Comparison of ENCODE assay signal across 8 cellular contexts in the genomic region with DNA sequence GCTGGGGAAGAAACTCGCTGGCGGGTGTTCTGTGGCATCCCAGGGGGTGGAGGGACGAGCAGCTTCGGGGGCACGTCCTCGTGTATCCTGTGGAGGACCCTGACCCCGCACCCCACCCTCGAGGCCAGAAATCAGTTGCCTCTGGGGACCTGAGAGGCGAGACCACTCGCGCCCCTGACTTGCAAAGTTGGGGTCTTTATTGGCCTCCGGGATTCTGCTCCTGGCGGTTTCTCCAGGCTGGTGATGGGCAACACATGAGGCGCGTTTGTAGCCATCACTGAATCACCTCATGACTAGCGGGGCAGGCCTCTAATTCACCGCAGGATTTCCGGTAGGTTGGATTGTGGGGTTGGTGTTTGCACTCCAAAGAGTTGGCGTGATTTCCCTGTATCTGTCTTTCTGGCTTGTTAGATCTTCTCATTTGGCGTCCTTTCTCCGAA. TPM values are rescaled to one million over a fixed set of nuclear protein-coding genes. Genes with fewer than 3 reads are reported as not detected.
DNase-seq lines count a peak whose midpoint lies in the region; ATAC-seq and TF ChIP-seq lines count a peak whose summit lies in the region.
"Not testable (repeated sequence)": the region's sequence is repeated elsewhere in the genome, so short reads cannot be mapped to it uniquely, and the experiment has no call there.

No MANE protein-coding gene starts in this region.

- H3K27ac ChIP-seq in CD4-positive, CD25-positive, alpha-beta regulatory T cell (ENCODE audit: insufficient read depth, low read length, poor library complexity, severe bottlenecking): peak overlapping the region; percentile 47
- H3K27ac ChIP-seq in Karpas-422 (ENCODE audit: low read length): peak overlapping the region; percentile 58
- peak overlapping the region; percentile 53; the same call in 1 of the 2 replicates for H3K27ac ChIP-seq in SU-DHL-6 (ENCODE audit: low read depth, low read length)
- H3K27ac ChIP-seq in fibroblast of lung (ENCODE audit: insufficient read depth, low read length): peak overlapping the region; percentile 62

- not testable (repeated sequence) for H3K27me3 Mint-ChIP-seq in CD4-positive, CD25-positive, alpha-beta regulatory T cell; activated naive CD4-positive, alpha-beta T cell treated with anti-CD3 and anti-CD28 coated beads, Interleukin-2, amount 10 ng/mL, durations not matched to agents 7 days and 5 days

- DNase-seq in CD4-positive, CD25-positive, alpha-beta regulatory T cell: peak; percentile 8 to 68 (median 23)
- peak; percentile 64 for DNase-seq in Karpas-422
- peak; percentile 27 for DNase-seq in activated naive CD4-positive, alpha-beta T cell treated with anti-CD3 and anti-CD28 coated beads, Interleukin-2, amount 10 ng/mL, durations not matched to agents 7 days and 5 days
- peak; percentile 32 to 72 for DNase-seq in fibroblast of lung (ENCODE audit: low read depth in 2 of 2)
- DNase-seq in stimulated activated CD4-positive, alpha-beta T cell treated with anti-CD3 and anti-CD28 coated beads, Interleukin-4, amount 100 ng/mL, for 48 hours (ENCODE audit: low read depth in 2 of 2): peak; percentile 4 to 15

- H3K4me2 ChIP-seq in Karpas-422 (ENCODE audit: low read depth, low read length, poor library complexity, severe bottlenecking) (peak overlapping the region; percentile 71), SU-DHL-6 (ENCODE audit: low read depth, low read length, poor library complexity, severe bottlenecking) (peak overlapping the region; percentile 77), fibroblast of lung (ENCODE audit: extremely low read depth, insufficient read depth, low read length) (peak overlapping the region; percentile 32)

- peak overlapping the region; percentile 86 for H3K4me3 ChIP-seq in CD4-positive, CD25-positive, alpha-beta regulatory T cell (ENCODE audit: low read depth, low read length)
- H3K4me3 ChIP-seq in Karpas-422 (ENCODE audit: low read length): peak overlapping the region; percentile 75
- peak overlapping the region; percentile 58 for H3K4me3 ChIP-seq in SU-DHL-6 (ENCODE audit: insufficient read depth, low read length, poor library complexity, severe bottlenecking)
- H3K4me3 ChIP-seq in fibroblast of lung (replicated peaks in 1 of 4; ENCODE audit: control extremely low read depth in 1 of 4, insufficient read depth in 1 of 4, low read depth in 3 of 4, low read length in 4 of 4): peak overlapping the region; percentile 49 to 67 (median 58)
- peak overlapping the region; percentile 39 for H3K4me3 ChIP-seq in mononuclear cell (ENCODE audit: low read length)

- H3K27ac Mint-ChIP-seq in CD4-positive, CD25-positive, alpha-beta regulatory T cell: peak overlapping the region; percentile 72 to 93 (median 92)
- H3K27ac Mint-ChIP-seq in activated naive CD4-positive, alpha-beta T cell treated with anti-CD3 and anti-CD28 coated beads, Interleukin-2, amount 10 ng/mL, durations not matched to agents 7 days and 5 days: peak overlapping the region; percentile 83

- not testable (repeated sequence) for H3K9me3 Mint-ChIP-seq in CD4-positive, CD25-positive, alpha-beta regulatory T cell; activated naive CD4-positive, alpha-beta T cell treated with anti-CD3 and anti-CD28 coated beads, Interleukin-2, amount 10 ng/mL, durations not matched to agents 7 days and 5 days

- H3K4me3 Mint-ChIP-seq in CD4-positive, CD25-positive, alpha-beta regulatory T cell: peak overlapping the region; percentile 90 to 95 (median 93)
- H3K4me3 Mint-ChIP-seq in activated naive CD4-positive, alpha-beta T cell treated with anti-CD3 and anti-CD28 coated beads, Interleukin-2, amount 10 ng/mL, durations not matched to agents 7 days and 5 days: peak overlapping the region; percentile 83

- H3K36me3 Mint-ChIP-seq in CD4-positive, CD25-positive, alpha-beta regulatory T cell; activated naive CD4-positive, alpha-beta T cell treated with anti-CD3 and anti-CD28 coated beads, Interleukin-2, amount 10 ng/mL, durations not matched to agents 7 days and 5 days: not testable (repeated sequence)

- not testable (repeated sequence) for H4K20me1 ChIP-seq in Karpas-422 (ENCODE audit: insufficient read depth, low read depth, low read length); SU-DHL-6 (ENCODE audit: low read depth, low read length); fibroblast of lung (ENCODE audit: control insufficient read depth, extremely low read depth, insufficient read depth, low read length)

- H3K9me2 ChIP-seq in Karpas-422 (replicated peaks; ENCODE audit: insufficient read depth, low read length); SU-DHL-6 (replicated peaks; ENCODE audit: insufficient read depth, low read length): not testable (repeated sequence)

- H3K9me3 ChIP-seq in CD4-positive, CD25-positive, alpha-beta regulatory T cell (ENCODE audit: control insufficient read depth in 2 of 2, low read length in 2 of 2); Karpas-422 (ENCODE audit: low read length); SU-DHL-6 (ENCODE audit: insufficient read depth, low read length); fibroblast of lung (ENCODE audit: control insufficient read depth, insufficient read depth, low read depth, low read length); mononuclear cell (ENCODE audit: low read depth, low read length): not testable (repeated sequence)

- not testable (repeated sequence) for H3K4me1 Mint-ChIP-seq in CD4-positive, CD25-positive, alpha-beta regulatory T cell; activated naive CD4-positive, alpha-beta T cell treated with anti-CD3 and anti-CD28 coated beads, Interleukin-2, amount 10 ng/mL, durations not matched to agents 7 days and 5 days

- H3K36me3 ChIP-seq in CD4-positive, CD25-positive, alpha-beta regulatory T cell (ENCODE audit: control insufficient read depth, insufficient read depth, low read length); Karpas-422 (ENCODE audit: insufficient read depth, low read length); SU-DHL-6 (ENCODE audit: low read length); fibroblast of lung (ENCODE audit: control insufficient read depth, insufficient read depth, low read length): not testable (repeated sequence)

- H3K79me2 ChIP-seq in Karpas-422 (ENCODE audit: low read length); SU-DHL-6 (ENCODE audit: insufficient read depth, low read length); fibroblast of lung (ENCODE audit: control insufficient read depth, insufficient read depth, low read length): not testable (repeated sequence)

- CTCF ChIA-PET in activated naive CD4-positive, alpha-beta T cell treated with anti-CD3 and anti-CD28 coated beads, Interleukin-2, amount 10 ng/mL, durations not matched to agents 7 days and 5 days (lab: Charles Lee): not testable (repeated sequence)

- H3K27me3 ChIP-seq in CD4-positive, CD25-positive, alpha-beta regulatory T cell (ENCODE audit: control insufficient read depth, insufficient read depth, low read length); Karpas-422 (ENCODE audit: low read length); SU-DHL-6 (ENCODE audit: low read length); fibroblast of lung (ENCODE audit: control insufficient read depth, insufficient read depth, low read length); mononuclear cell (ENCODE audit: insufficient read depth, low read length): not testable (repeated sequence)

- H3F3A ChIP-seq in SU-DHL-6 (ENCODE audit: insufficient read depth): not testable (repeated sequence)

- TF ChIP-seq CTCF in SU-DHL-6 (IDR thresholded peaks at IDR 0.05; ENCODE audit: insufficient read depth, low read length, poor library complexity, severe bottlenecking); fibroblast of lung (conservative IDR thresholded peaks at IDR 0.05 in 1 of 2, IDR thresholded peaks at IDR 0.05 in 1 of 2; ENCODE audit: low read depth in 1 of 2, low read length in 2 of 2): not testable (repeated sequence)

- H3K9ac ChIP-seq in Karpas-422 (ENCODE audit: low read length) (peak overlapping the region; percentile 78), SU-DHL-6 (ENCODE audit: low read length) (peak overlapping the region; percentile 62)
- not testable (repeated sequence) for H3K9ac ChIP-seq in fibroblast of lung (ENCODE audit: insufficient read depth, low read length)

- peak; percentile 14 to 38 for ATAC-seq in CD4-positive, CD25-positive, alpha-beta regulatory T cell (ENCODE audit: low read depth in 2 of 2)
- ATAC-seq in GM21825 (IDR thresholded peaks at IDR 0.05; ENCODE audit: unreplicated experiment): peak; percentile 51

- H3K4me1 ChIP-seq in CD4-positive, CD25-positive, alpha-beta regulatory T cell (ENCODE audit: control insufficient read depth, insufficient read depth, low read length, poor library complexity, severe bottlenecking); Karpas-422 (ENCODE audit: low read length); fibroblast of lung (ENCODE audit: control insufficient read depth, extremely low read depth, insufficient read depth, low read length); mononuclear cell (ENCODE audit: insufficient read depth, low read length): not testable (repeated sequence)

- H2AFZ ChIP-seq in Karpas-422 (ENCODE audit: low read length); fibroblast of lung (ENCODE audit: low read length): not testable (repeated sequence)
- H2AFZ ChIP-seq in SU-DHL-6 (ENCODE audit: low read depth, low read length, severe bottlenecking): peak overlapping the region; percentile 77

RNA-seq across cellular contexts. Expression of gene NBPF8, which starts 0.7 kb away (rescaled TPM):
- total RNA-seq in CD4-positive, CD25-positive, alpha-beta regulatory T cell: 44.1 TPM
- 1 to 10 TPM in 3 of 4 donors, under 1 TPM in 1; 0.60 to 2.1 (median 1.5) TPM for polyA plus RNA-seq in CD4-positive, CD25-positive, alpha-beta regulatory T cell
- total RNA-seq in Karpas-422 (2014; rRNA removed; shearing (Covaris generic); ENCODE audit: low replicate concordance): 14.2 and 14.4 TPM in 2 replicates
- total RNA-seq in fibroblast of lung: 14.1 and 18.8 TPM in 2 replicates
- polyA plus RNA-seq in fibroblast of lung: 20.4 and 32.5 TPM in 2 replicates
- polyA plus RNA-seq in fibroblast of lung (2012): 11.0 and 16.1 TPM in 2 replicates
- 6.5 and 7.4 TPM in 2 replicates for polyA minus RNA-seq in fibroblast of lung (ENCODE audit: low replicate concordance)
- 33.0 TPM for total RNA-seq in mononuclear cell

Comparison
In these comparisons a context has a peak if more than half of its experiments do, and no peak if none do; other contexts are left out.
1. Peak in every context shown above with its lines: DNase-seq, ATAC-seq, H3K4me3 ChIP-seq and H3K27ac ChIP-seq.
2. DNase-seq: peak in every context shown above with its lines; median percentile 64 in Karpas-422; 52 in fibroblast of lung; 27 in activated naive CD4-positive, alpha-beta T cell treated with anti-CD3 and anti-CD28 coated beads, Interleukin-2, amount 10 ng/mL, durations not matched to agents 7 days and 5 days; 23 in CD4-positive, CD25-positive, alpha-beta regulatory T cell; 10 in stimulated activated CD4-positive, alpha-beta T cell treated with anti-CD3 and anti-CD28 coated beads, Interleukin-4, amount 100 ng/mL, for 48 hours.